In genomic region chr9:6199596-6199995, GRCh38 we compare ENCODE assay signal across 29 cellular contexts. TPM values are rescaled to one million over a fixed set of nuclear protein-coding genes. Genes with fewer than 3 reads are reported as not detected.
"Had no signal": no experiment of that assay in that cellular context is flagged by ENCODE, and none has a peak within 500 bp of the region (broad histone marks: within the 10 kb centered on the region; RNA-seq: fewer than 3 reads in every experiment).

No MANE protein-coding gene starts in this region.

- H3K36me3 ChIP-seq: adrenal gland, breast epithelium, WERI-Rb-1 had no signal

- DNase-seq: activated CD4-positive, alpha-beta T cell treated with anti-CD3 and anti-CD28 coated beads for 4 hours; activated CD8-positive, alpha-beta memory T cell treated with anti-CD3 and anti-CD28 coated beads, Interleukin-2, amount 50 U/mL, for 4 hours; activated CD8-positive, alpha-beta T cell treated with anti-CD3 and anti-CD28 coated beads for 36 hours; activated gamma-delta T cell treated with Interleukin-2 at 50 U/mL for 16 hours; activated naive CD4-positive, alpha-beta T cell treated with anti-CD3 and anti-CD28 coated beads, Interleukin-2, amount 10 ng/mL, durations not matched to agents 7 days and 5 days; activated naive CD8-positive, alpha-beta T cell treated with anti-CD3 and anti-CD28 coated beads, Interleukin-2, amount 10 ng/mL, durations not matched to agents 7 days and 5 days; activated T-cell treated with anti-CD3 and anti-CD28 coated beads, Interleukin-2, amount 50 U/mL, for 72 hours; adrenal gland; anterior cingulate cortex; caudate nucleus; NCI-H1105; NCI-H1436; NCI-H1694 treated with DMSO at 0.1 percent for 48 hours; NCI-H2081 treated with DMSO at 0.1 percent for 48 hours; NCI-H2171; NCI-H2227 treated with DMSO at 0.1 percent for 48 hours; NCI-H510A; NCI-H526 treated with DMSO at 0.1 percent for 48 hours; RPMI8226; T-cell; T-helper 2 cell; T1000; WERI-Rb-1 had no signal

- H3K27me3 ChIP-seq: adrenal gland, breast epithelium had no signal

- H3K27ac ChIP-seq: adrenal gland, breast epithelium, KMS-11, SK-N-MC, WERI-Rb-1 had no signal

- H3K9me3 ChIP-seq: breast epithelium had no signal

- ATAC-seq: activated CD8-positive, alpha-beta T cell treated with anti-CD3 and anti-CD28 coated beads for 36 hours; activated T-cell treated with anti-CD3 and anti-CD28 coated beads, Interleukin-2, amount 50 U/mL, for 72 hours; Right ventricle myocardium inferior; T-cell had no signal

- H3K4me1 ChIP-seq: adrenal gland, breast epithelium had no signal

- H3K4me3 ChIP-seq: adrenal gland, breast epithelium, SK-N-MC had no signal

- H3K4me2 ChIP-seq: KMS-11 had no signal

RNA-seq across cellular contexts. Expression of gene IL33, which starts 16.0 kb away (rescaled TPM):
- total RNA-seq: activated CD8-positive, alpha-beta T cell treated with anti-CD3 and anti-CD28 coated beads for 36 hours; activated naive CD8-positive, alpha-beta T cell treated with anti-CD3 and anti-CD28 coated beads, Interleukin-2, amount 10 ng/mL, durations not matched to agents 7 days and 5 days; activated T-cell treated with anti-CD3 and anti-CD28 coated beads, Interleukin-2, amount 50 U/mL, for 72 hours; activated T-helper 2 cell treated with anti-CD3 and anti-CD28 coated beads, Interferon-gamma antibody, Interleukin-2, Interleukin-4, amounts not matched to agents 10 μg/mL and 5 μg/mL and 100 μg/mL, durations not matched to agents 14 hours and 24 hours and 36 hours; MCF 10A had no signal
